Comparison of ENCODE assay signal across 8 cellular contexts in genomic region chr9:79569814-79570448, GRCh38. TPM values are rescaled to one million over a fixed set of nuclear protein-coding genes. Genes with fewer than 3 reads are reported as not detected.
DNase-seq lines count a peak whose midpoint lies in the region; ATAC-seq and TF ChIP-seq lines count a peak whose summit lies in the region.
"Had no signal": no experiment of that assay in that cellular context is flagged by ENCODE, and none has a peak within 500 bp of the region (broad histone marks: within the 10 kb centered on the region; RNA-seq: fewer than 3 reads in every experiment).

No MANE protein-coding gene starts in this region.

- DNase-seq in HL-60 (ENCODE audit: low read depth in 1 of 2, low spot score in 1 of 2) (no peak), spleen (no peak)
- DNase-seq in activated CD4-positive, alpha-beta memory T cell treated with anti-CD3 and anti-CD28 coated beads, Interleukin-2, amount 10 ng/mL, durations not matched to agents 7 days and 5 days: no peak
- DNase-seq: NK-92 treated with Interleukin-12 subunit alpha and Interleukin-12 subunit beta, amount 100 ng/mL, for 24 hours had no signal

- ATAC-seq in HG02623 (IDR thresholded peaks at IDR 0.05; ENCODE audit: unreplicated experiment): no peak
- no peak for ATAC-seq in HG03571 (IDR thresholded peaks at IDR 0.05; ENCODE audit: unreplicated experiment)
- ATAC-seq in GM21723 (IDR thresholded peaks at IDR 0.05; ENCODE audit: unreplicated experiment): no peak

- intact Hi-C loops in spleen (cut with DNase I; ENCODE audit: low total_unique reads): loop anchor here (10.0 kb wide), 2 partner anchors 55 to 115 kb away; no protein-coding TSS in a partner anchor

- TF ChIP-seq CTCF in HL-60 (IDR thresholded peaks at IDR 0.05; ENCODE audit: insufficient read depth, low read length) (no peak), spleen (IDR thresholded peaks at IDR 0.05 in 8 of 11, conservative IDR thresholded peaks at IDR 0.05 in 3 of 11) (no peak)

- H3K27ac ChIP-seq in HL-60 (replicated peaks) (peak overlapping the region; percentile 77), spleen (peak overlapping the region in 5 of 8 donors; percentile 81 to 99 (median 87))

- peaks cover 13% of the 10 kb centered on the region for H3K36me3 Mint-ChIP-seq in activated CD4-positive, alpha-beta memory T cell treated with anti-CD3 and anti-CD28 coated beads, Interleukin-2, amount 10 ng/mL, durations not matched to agents 7 days and 5 days (ENCODE audit: low read depth)

- CTCF ChIA-PET in activated CD4-positive, alpha-beta memory T cell treated with anti-CD3 and anti-CD28 coated beads, Interleukin-2, amount 10 ng/mL, durations not matched to agents 7 days and 5 days (lab: Charles Lee): interaction anchor here (0.6 to 0.7 kb wide), 2 partner anchors 31 to 32 kb away, joined by 3 read pairs; no protein-coding TSS in a partner anchor

- no peaks in the 10 kb centered on the region for H3K36me3 ChIP-seq in spleen

- H3K27me3 ChIP-seq in HL-60 (ENCODE audit: insufficient read depth, poor library complexity, severe bottlenecking): no peaks in the 10 kb centered on the region
- H3K27me3 ChIP-seq in spleen (replicated peaks in 1 of 7): peaks cover 0 to 23% (median 4%) of the 10 kb centered on the region in 7 donors

- POLR2A ChIA-PET in activated CD4-positive, alpha-beta memory T cell treated with anti-CD3 and anti-CD28 coated beads, Interleukin-2, amount 10 ng/mL, durations not matched to agents 7 days and 5 days (lab: Charles Lee): no interaction called here

- WGBS in spleen, 5 donors: 18 to 37% (median 28%) methylated on average over 18 of the region's 18 CpGs

- H3K27me3 Mint-ChIP-seq in activated CD4-positive, alpha-beta memory T cell treated with anti-CD3 and anti-CD28 coated beads, Interleukin-2, amount 10 ng/mL, durations not matched to agents 7 days and 5 days: peaks cover 2% of the 10 kb centered on the region

- H3K27ac Mint-ChIP-seq in activated CD4-positive, alpha-beta memory T cell treated with anti-CD3 and anti-CD28 coated beads, Interleukin-2, amount 10 ng/mL, durations not matched to agents 7 days and 5 days: peak overlapping the region; percentile 59

- no peaks in the 10 kb centered on the region for H3K9me3 ChIP-seq in spleen

- H3K4me1 ChIP-seq in spleen: peaks cover 12 to 55% (median 33%) of the 10 kb centered on the region in 6 donors

- H3K4me3 ChIP-seq in HL-60 (replicated peaks; ENCODE audit: insufficient read depth, low read length) (peak overlapping the region; percentile 76), iPS-11a (ENCODE audit: low read depth, low read length) (peak overlapping the region; percentile 78), spleen (peak overlapping the region; percentile 59 to 96 (median 77))

- H3K9me3 Mint-ChIP-seq in activated CD4-positive, alpha-beta memory T cell treated with anti-CD3 and anti-CD28 coated beads, Interleukin-2, amount 10 ng/mL, durations not matched to agents 7 days and 5 days: no peaks in the 10 kb centered on the region

- TF ChIP-seq POLR2A in spleen (IDR thresholded peaks at IDR 0.05): no peak

- peaks cover 27% of the 10 kb centered on the region for H3K4me1 Mint-ChIP-seq in activated CD4-positive, alpha-beta memory T cell treated with anti-CD3 and anti-CD28 coated beads, Interleukin-2, amount 10 ng/mL, durations not matched to agents 7 days and 5 days

- no peak overlapping the region for H3K4me3 Mint-ChIP-seq in activated CD4-positive, alpha-beta memory T cell treated with anti-CD3 and anti-CD28 coated beads, Interleukin-2, amount 10 ng/mL, durations not matched to agents 7 days and 5 days

RNA-seq across cellular contexts. Expression of gene TLE4, which starts 1.8 kb away (rescaled TPM):
- total RNA-seq in activated CD4-positive, alpha-beta memory T cell treated with anti-CD3 and anti-CD28 coated beads, Interleukin-2, amount 10 ng/mL, durations not matched to agents 7 days and 5 days: 10 to 100 TPM; 33.3 to 38.3 TPM
- 10 to 100 TPM; 67.3 to 92.8 (median 76.4) TPM for total RNA-seq in spleen
- 10 to 100 TPM in 1 of 3 donors, 1 to 10 TPM in 2; 7.8 to 12.4 (median 9.0) TPM for polyA plus RNA-seq in spleen
